In the genomic region with DNA sequence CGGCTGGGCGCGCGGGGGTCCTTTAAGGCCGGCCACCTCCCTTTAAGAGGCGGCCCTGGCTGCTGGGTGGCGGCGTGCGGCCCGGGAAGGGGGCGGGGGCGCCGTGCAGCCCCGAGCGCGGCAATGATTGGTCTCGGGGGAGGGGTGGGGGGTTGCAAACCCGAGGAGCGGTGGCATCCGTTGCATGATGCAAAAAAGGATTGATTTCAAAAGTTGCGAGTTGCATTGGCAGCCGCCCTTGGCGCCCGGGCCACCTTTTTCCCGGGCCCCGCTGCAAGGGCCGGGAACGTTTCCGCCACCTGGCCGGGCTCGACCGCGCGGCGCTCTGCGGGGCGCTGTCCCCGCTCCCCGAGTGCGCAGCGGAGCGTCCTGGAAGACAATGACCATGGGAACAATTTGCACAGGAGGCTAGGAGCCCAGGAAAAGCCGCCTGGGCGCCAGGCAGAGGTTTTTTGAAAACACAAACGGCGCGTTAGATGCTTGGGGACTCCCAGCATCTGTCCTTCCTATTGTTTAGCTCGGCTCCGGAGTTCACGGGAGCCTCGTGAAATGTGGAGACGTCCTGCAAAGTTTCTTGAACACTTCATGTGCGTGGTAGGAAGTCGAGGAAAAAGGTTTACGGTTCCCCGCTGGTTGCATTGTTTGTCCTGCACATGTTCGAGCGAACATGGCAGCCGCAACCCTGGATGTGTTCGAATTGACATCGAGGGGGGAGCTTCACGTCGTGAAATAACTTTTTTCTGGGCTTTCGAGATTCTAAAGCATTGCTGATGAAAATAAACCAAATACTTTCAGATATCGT, we compare ENCODE assay signal across 1 cellular context.
A peak's percentile ranks its signal among the peaks of the same experiment; 100 is the strongest.
TF ChIP-seq lines count a peak whose summit lies in the region.

A gene with protein sequence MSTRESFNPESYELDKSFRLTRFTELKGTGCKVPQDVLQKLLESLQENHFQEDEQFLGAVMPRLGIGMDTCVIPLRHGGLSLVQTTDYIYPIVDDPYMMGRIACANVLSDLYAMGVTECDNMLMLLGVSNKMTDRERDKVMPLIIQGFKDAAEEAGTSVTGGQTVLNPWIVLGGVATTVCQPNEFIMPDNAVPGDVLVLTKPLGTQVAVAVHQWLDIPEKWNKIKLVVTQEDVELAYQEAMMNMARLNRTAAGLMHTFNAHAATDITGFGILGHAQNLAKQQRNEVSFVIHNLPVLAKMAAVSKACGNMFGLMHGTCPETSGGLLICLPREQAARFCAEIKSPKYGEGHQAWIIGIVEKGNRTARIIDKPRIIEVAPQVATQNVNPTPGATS (minus strand): TSS at position 78 of the 802 bp plus-strand sequence. CDS start 3,343 bp downstream, outside the sequence.

TF ChIP-seq in K562, 482 proteins besides CTCF, POLR2A, EP300 and RAD21 (continued from another document and continues in another):
- TF ChIP-seq DNMT1 (IDR thresholded peaks at IDR 0.05) (no peak), ZNF507 (tag; conservative IDR thresholded peaks at IDR 0.05) (no peak), ZNF274 (IDR thresholded peaks at IDR 0.05; ENCODE audit: borderline replicate concordance, low read depth, low read length) (no peak), ZNF592 (IDR thresholded peaks at IDR 0.05) (0 out of 2 replicates have a peak, but pooled peaks have one; percentile 20), KHSRP (IDR thresholded peaks at IDR 0.05) (no peak), NR4A1 (CRISPR knock-in tag; IDR thresholded peaks at IDR 0.05) (no peak), NR4A1 (tag; IDR thresholded peaks at IDR 0.05) (no peak), ZZZ3 (IDR thresholded peaks at IDR 0.05) (no peak), RFX1 (IDR thresholded peaks at IDR 0.05) (no peak), RFX5 (IDR thresholded peaks at IDR 0.05; ENCODE audit: low read depth, low read length) (no peak), FOXA1 (IDR thresholded peaks at IDR 0.05; ENCODE audit: borderline replicate concordance) (no peak), NR2C1 (IDR thresholded peaks at IDR 0.05) (no peak), NR2C1 (tag; IDR thresholded peaks at IDR 0.05) (no peak), HDGF (IDR thresholded peaks at IDR 0.05) (no peak), MCM2 (IDR thresholded peaks at IDR 0.05; ENCODE audit: low read depth) (no peak), STAG1 (CRISPR knock-in tag; IDR thresholded peaks at IDR 0.05; ENCODE audit: borderline replicate concordance) (no peak), BRCA1 (IDR thresholded peaks at IDR 0.05) (no peak), BRCA1 (CRISPR knock-in tag; IDR thresholded peaks at IDR 0.05) (no peak), IRF1 (CRISPR knock-in tag; IDR thresholded peaks at IDR 0.05; ENCODE audit: borderline replicate concordance) (no peak), GABPB1 (CRISPR knock-in tag; IDR thresholded peaks at IDR 0.05) (0 out of 2 replicates have a peak, but pooled peaks have one; percentile 44), ZNF77 (CRISPR knock-in tag; IDR thresholded peaks at IDR 0.05) (no peak), ZKSCAN1 (IDR thresholded peaks at IDR 0.05; ENCODE audit: low read depth, low read length) (no peak), THAP12 (CRISPR knock-in tag; IDR thresholded peaks at IDR 0.05) (no peak), FUS (optimal IDR thresholded peaks at IDR 0.05; ENCODE audit: low read depth, low read length) (no peak), MYNN (IDR thresholded peaks at IDR 0.05) (no peak), MYNN (CRISPR knock-in tag; IDR thresholded peaks at IDR 0.05) (no peak), SRSF7 (optimal IDR thresholded peaks at IDR 0.05; ENCODE audit: low read depth, low read length) (no peak), EGR1 (conservative IDR thresholded peaks at IDR 0.05) (no peak; the same call in 1 of the 2 replicates), ZNF23 (CRISPR knock-in tag; IDR thresholded peaks at IDR 0.05) (no peak), PRPF4 (IDR thresholded peaks at IDR 0.05; ENCODE audit: insufficient read depth, low read depth, low read length, poor library complexity, severe bottlenecking) (no peak), CBX8 (IDR thresholded peaks at IDR 0.05; ENCODE audit: borderline replicate concordance, extremely low read depth, low read depth, low read length, poor library complexity, severe bottlenecking) (no peak), ILK (tag; IDR thresholded peaks at IDR 0.05; ENCODE audit: borderline replicate concordance, low read depth) (no peak), BACH1 (tag; IDR thresholded peaks at IDR 0.05) (no peak), SRSF1 (IDR thresholded peaks at IDR 0.05; ENCODE audit: low read depth, low read length) (no peak), ZNF175 (CRISPR knock-in tag; IDR thresholded peaks at IDR 0.05; ENCODE audit: low read depth) (no peak), TAF1 (IDR thresholded peaks at IDR 0.05; ENCODE audit: control insufficient read depth, extremely low read depth, insufficient read depth, low read length, severe bottlenecking) (peak; percentile 12), GABPB2 (CRISPR knock-in tag; conservative IDR thresholded peaks at IDR 0.05) (no peak), RHOXF2B (CRISPR knock-in tag; conservative IDR thresholded peaks at IDR 0.05) (no peak), PURB (CRISPR knock-in tag; IDR thresholded peaks at IDR 0.05; ENCODE audit: low read depth) (no peak), ZNF354B (CRISPR knock-in tag; IDR thresholded peaks at IDR 0.05) (no peak), ARHGAP35 (IDR thresholded peaks at IDR 0.05; ENCODE audit: partially characterized antibody) (no peak), RBM25 (IDR thresholded peaks at IDR 0.05; ENCODE audit: low read depth, low read length, severe bottlenecking) (no peak), SNAPC5 (CRISPR knock-in tag; IDR thresholded peaks at IDR 0.05) (no peak), KLF10 (CRISPR knock-in tag; IDR thresholded peaks at IDR 0.05) (no peak), ZNF316 (IDR thresholded peaks at IDR 0.05) (no peak), ILF3 (IDR thresholded peaks at IDR 0.05; ENCODE audit: borderline replicate concordance) (no peak), STAT6 (CRISPR knock-in tag; IDR thresholded peaks at IDR 0.05) (no peak), CEBPB (tag; IDR thresholded peaks at IDR 0.05) (no peak), SMAD3 (CRISPR knock-in tag; conservative IDR thresholded peaks at IDR 0.05) (no peak), ESRRA (IDR thresholded peaks at IDR 0.05; ENCODE audit: borderline replicate concordance, low read depth) (no peak; the same call in 1 of the 2 replicates), ZNF766 (CRISPR knock-in tag; conservative IDR thresholded peaks at IDR 0.05) (no peak; the same call in 1 of the 2 replicates), KAT2B (IDR thresholded peaks at IDR 0.05; ENCODE audit: low read depth, low read length) (no peak), ZNF830 (CRISPR knock-in tag; IDR thresholded peaks at IDR 0.05) (no peak), ZFP30 (CRISPR knock-in tag; IDR thresholded peaks at IDR 0.05; ENCODE audit: borderline replicate concordance) (no peak), GTF2B (IDR thresholded peaks at IDR 0.05; ENCODE audit: extremely low read depth, insufficient read length) (no peak), MCM5 (IDR thresholded peaks at IDR 0.05; ENCODE audit: low read depth) (no peak)
- TF ChIP-seq, protein P1, sequence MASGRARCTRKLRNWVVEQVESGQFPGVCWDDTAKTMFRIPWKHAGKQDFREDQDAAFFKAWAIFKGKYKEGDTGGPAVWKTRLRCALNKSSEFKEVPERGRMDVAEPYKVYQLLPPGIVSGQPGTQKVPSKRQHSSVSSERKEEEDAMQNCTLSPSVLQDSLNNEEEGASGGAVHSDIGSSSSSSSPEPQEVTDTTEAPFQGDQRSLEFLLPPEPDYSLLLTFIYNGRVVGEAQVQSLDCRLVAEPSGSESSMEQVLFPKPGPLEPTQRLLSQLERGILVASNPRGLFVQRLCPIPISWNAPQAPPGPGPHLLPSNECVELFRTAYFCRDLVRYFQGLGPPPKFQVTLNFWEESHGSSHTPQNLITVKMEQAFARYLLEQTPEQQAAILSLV (tag; IDR thresholded peaks at IDR 0.05) = no peak
